ENCODE assay signal across 37 cellular contexts in genomic region chr19:34681478-34681877, GRCh38. TPM values are rescaled to one million over a fixed set of nuclear protein-coding genes. Genes with fewer than 3 reads are reported as not detected.
"Had no signal": no experiment of that assay in that cellular context is flagged by ENCODE, and none has a peak within 500 bp of the region (broad histone marks: within the 10 kb centered on the region; RNA-seq: fewer than 3 reads in every experiment).

No MANE protein-coding gene starts in this region.

- H3K27ac ChIP-seq: ascending aorta, breast epithelium, cardiac muscle cell, colonic mucosa, dorsolateral prefrontal cortex had no signal

- H3K4me3 Mint-ChIP-seq: activated CD4-positive, alpha-beta memory T cell treated with anti-CD3 and anti-CD28 coated beads for 36 hours; activated CD4-positive, alpha-beta T cell treated with anti-CD3 and anti-CD28 coated beads for 36 hours; activated CD4-positive, alpha-beta T cell treated with anti-CD3 and anti-CD28 coated beads, Interleukin-2, amount 10 ng/mL, durations not matched to agents 24 days and 14 days; activated CD8-positive, alpha-beta memory T cell treated with anti-CD3 and anti-CD28 coated beads, Interleukin-2, amount 10 ng/mL, durations not matched to agents 7 days and 5 days; activated CD8-positive, alpha-beta T cell treated with anti-CD3 and anti-CD28 coated beads, Interleukin-2, amount 10 ng/mL, durations not matched to agents 7 days and 5 days; activated naive CD4-positive, alpha-beta T cell treated with anti-CD3 and anti-CD28 coated beads for 36 hours; activated naive CD8-positive, alpha-beta T cell treated with anti-CD3 and anti-CD28 coated beads for 36 hours; activated naive CD8-positive, alpha-beta T cell treated with anti-CD3 and anti-CD28 coated beads, Interleukin-2, amount 50 U/mL, for 24 hours; activated T-helper 1 cell treated with anti-CD3 and anti-CD28 coated beads, Interleukin-12 subunit alpha, Interleukin-12 subunit beta, Interleukin-2, Interleukin-4 antibody, amounts not matched to agents 30 ng/mL and 10 ng/mL and 1 ng/mL, durations not matched to agents 14 hours and 24 hours and 36 hours; dendritic cell treated with granulocyte-macrophage colony-stimulating factor and Interleukin-4, amounts not matched to agents 40 ng/mL and 50 ng/mL, for 4 days; endodermal cell; T-cell; T-helper 1 cell treated with Interleukin-12 subunit alpha and Interleukin-12 subunit beta and Interleukin-4 antibody, amounts not matched to agents 30 μg/mL and 1 μg/mL, for 36 hours; T-helper 2 cell treated with Interferon-gamma antibody and Interleukin-4, amounts not matched to agents 5 μg/mL and 100 μg/mL, for 36 hours had no signal

- ATAC-seq: activated CD4-positive, alpha-beta T cell treated with anti-CD3 and anti-CD28 coated beads for 36 hours; activated CD8-positive, alpha-beta memory T cell treated with anti-CD3 and anti-CD28 coated beads, Interleukin-2, amount 10 ng/mL, durations not matched to agents 7 days and 5 days; activated CD8-positive, alpha-beta T cell treated with anti-CD3 and anti-CD28 coated beads, Interleukin-2, amount 10 ng/mL, durations not matched to agents 7 days and 5 days; activated naive CD8-positive, alpha-beta T cell treated with anti-CD3 and anti-CD28 coated beads, Interleukin-2, amount 50 U/mL, for 24 hours; esophagus mucosa; T-cell had no signal

- DNase-seq: activated CD4-positive, alpha-beta memory T cell treated with anti-CD3 and anti-CD28 coated beads for 36 hours; activated CD4-positive, alpha-beta T cell treated with anti-CD3 and anti-CD28 coated beads for 36 hours; activated CD4-positive, alpha-beta T cell treated with anti-CD3 and anti-CD28 coated beads, Interleukin-2, amount 10 ng/mL, durations not matched to agents 24 days and 14 days; activated CD4-positive, CD25-positive, alpha-beta regulatory T cell; activated CD4-positive, CD25-positive, alpha-beta regulatory T cell treated with anti-CD3 and anti-CD28 coated beads, Interleukin-2, amount 50 U/mL, for 72 hours; activated CD8-positive, alpha-beta memory T cell treated with anti-CD3 and anti-CD28 coated beads, Interleukin-2, amount 10 ng/mL, durations not matched to agents 7 days and 5 days; activated CD8-positive, alpha-beta memory T cell treated with anti-CD3 and anti-CD28 coated beads, Interleukin-2, amount 50 U/mL, for 4 hours; activated CD8-positive, alpha-beta T cell treated with anti-CD3 and anti-CD28 coated beads, Interleukin-2, amount 10 ng/mL, durations not matched to agents 7 days and 5 days; activated effector memory CD4-positive, alpha-beta T cell treated with anti-CD3 and anti-CD28 coated beads, Interleukin-2, amount 50 U/mL, for 16 hours; activated naive CD4-positive, alpha-beta T cell treated with anti-CD3 and anti-CD28 coated beads for 36 hours; activated naive CD8-positive, alpha-beta T cell treated with anti-CD3 and anti-CD28 coated beads for 36 hours; activated naive CD8-positive, alpha-beta T cell treated with anti-CD3 and anti-CD28 coated beads, Interleukin-2, amount 50 U/mL, for 24 hours; activated T-cell treated with anti-CD3 and anti-CD28 coated beads, Interleukin-2, amount 50 U/mL, for 1 hour; activated T-cell treated with anti-CD3 and anti-CD28 coated beads, Interleukin-2, amount 50 U/mL, for 48 hours; central memory CD4-positive, alpha-beta T cell; cerebellar nuclear complex; colonic mucosa; dorsolateral prefrontal cortex; effector memory CD4-positive, alpha-beta T cell; endodermal cell; foreskin fibroblast; head of caudate nucleus; T-cell; T1000 had no signal

- H3K27me3 ChIP-seq: ascending aorta, breast epithelium, cardiac muscle cell, colonic mucosa, dorsolateral prefrontal cortex had no signal

- H3K4me3 ChIP-seq: ascending aorta, cardiac muscle cell, colonic mucosa, dorsolateral prefrontal cortex had no signal

- H3K27ac Mint-ChIP-seq: activated CD4-positive, alpha-beta memory T cell treated with anti-CD3 and anti-CD28 coated beads for 36 hours; activated CD4-positive, alpha-beta T cell treated with anti-CD3 and anti-CD28 coated beads for 36 hours; activated CD4-positive, alpha-beta T cell treated with anti-CD3 and anti-CD28 coated beads, Interleukin-2, amount 10 ng/mL, durations not matched to agents 24 days and 14 days; activated CD8-positive, alpha-beta memory T cell treated with anti-CD3 and anti-CD28 coated beads, Interleukin-2, amount 10 ng/mL, durations not matched to agents 7 days and 5 days; activated CD8-positive, alpha-beta T cell treated with anti-CD3 and anti-CD28 coated beads, Interleukin-2, amount 10 ng/mL, durations not matched to agents 7 days and 5 days; activated naive CD4-positive, alpha-beta T cell treated with anti-CD3 and anti-CD28 coated beads for 36 hours; activated naive CD4-positive, alpha-beta T cell treated with anti-CD3 and anti-CD28 coated beads, Interleukin-2, amount 50 U/mL, for 24 hours; activated naive CD8-positive, alpha-beta T cell treated with anti-CD3 and anti-CD28 coated beads for 36 hours; activated naive CD8-positive, alpha-beta T cell treated with anti-CD3 and anti-CD28 coated beads, Interleukin-2, amount 50 U/mL, for 24 hours; activated T-helper 1 cell treated with anti-CD3 and anti-CD28 coated beads, Interleukin-12 subunit alpha, Interleukin-12 subunit beta, Interleukin-2, Interleukin-4 antibody, amounts not matched to agents 30 ng/mL and 10 ng/mL and 1 ng/mL, durations not matched to agents 14 hours and 24 hours and 36 hours; activated T-helper 2 cell treated with anti-CD3 and anti-CD28 coated beads, Interferon-gamma antibody, Interleukin-2, Interleukin-4, amounts not matched to agents 10 μg/mL and 5 μg/mL and 100 μg/mL, durations not matched to agents 14 hours and 24 hours and 36 hours; brain; dendritic cell treated with granulocyte-macrophage colony-stimulating factor and Interleukin-4, amounts not matched to agents 40 ng/mL and 50 ng/mL, for 4 days; endodermal cell; T-cell; T-helper 1 cell treated with Interleukin-12 subunit alpha and Interleukin-12 subunit beta and Interleukin-4 antibody, amounts not matched to agents 30 μg/mL and 1 μg/mL, for 36 hours; T-helper 2 cell treated with Interferon-gamma antibody and Interleukin-4, amounts not matched to agents 5 μg/mL and 100 μg/mL, for 36 hours had no signal

- H3K27me3 Mint-ChIP-seq: activated CD4-positive, alpha-beta memory T cell treated with anti-CD3 and anti-CD28 coated beads for 36 hours; activated CD4-positive, alpha-beta T cell treated with anti-CD3 and anti-CD28 coated beads for 36 hours; activated CD8-positive, alpha-beta memory T cell treated with anti-CD3 and anti-CD28 coated beads, Interleukin-2, amount 10 ng/mL, durations not matched to agents 7 days and 5 days; activated naive CD4-positive, alpha-beta T cell treated with anti-CD3 and anti-CD28 coated beads, Interleukin-2, amount 50 U/mL, for 24 hours; dendritic cell treated with granulocyte-macrophage colony-stimulating factor and Interleukin-4, amounts not matched to agents 40 ng/mL and 50 ng/mL, for 4 days; T-cell had no signal

- FAIRE-seq: frontal cortex had no signal

- H3K4me1 ChIP-seq: colonic mucosa had no signal

RNA-seq across cellular contexts. Expression of gene SCGB2B2, which starts 4.5 kb away (rescaled TPM):
- total RNA-seq: activated T-helper 1 cell treated with anti-CD3 and anti-CD28 coated beads, Interleukin-12 subunit alpha, Interleukin-12 subunit beta, Interleukin-2, Interleukin-4 antibody, amounts not matched to agents 30 ng/mL and 10 ng/mL and 1 ng/mL, durations not matched to agents 14 hours and 24 hours and 36 hours; ascending aorta; epithelial cell of proximal tubule had no signal
